In genomic region chr2:58514252-58514651, GRCh38 we compare ENCODE assay signal across 18 cellular contexts.
DNase-seq lines count a peak whose midpoint lies in the region; ATAC-seq lines count a peak whose summit lies in the region.
"Had no signal": no experiment of that assay in that cellular context is flagged by ENCODE, and none has a peak within 500 bp of the region (broad histone marks: within the 10 kb centered on the region; RNA-seq: fewer than 3 reads in every experiment).

No MANE protein-coding gene starts in this region.

- intact Hi-C loops in left colon (cut with DNase I, micrococcal nuclease): no loop called here

- peak; percentile 83 for ATAC-seq in GM18502 (IDR thresholded peaks at IDR 0.05; ENCODE audit: poor library complexity, unreplicated experiment)
- ATAC-seq in GM19452 (IDR thresholded peaks at IDR 0.05; ENCODE audit: unreplicated experiment): peak; percentile 72
- peak; percentile 81 for ATAC-seq in HG02588 (IDR thresholded peaks at IDR 0.05; ENCODE audit: unreplicated experiment)
- peak; percentile 62 for ATAC-seq in HG03354 (IDR thresholded peaks at IDR 0.05; ENCODE audit: poor library complexity, severe bottlenecking, unreplicated experiment)
- no peak for ATAC-seq in left colon
- ATAC-seq: A549, GM23338 had no signal

- DNase-seq in left colon (no peak), ecto neural progenitor cell (ENCODE audit: low spot score) (no peak), T-helper 1 cell (no peak), NCI-H187 treated with DMSO at 0.1 percent for 48 hours (lab: John Stamatoyannopoulos, UW) (no peak)
- DNase-seq: activated B cell treated with CpG ODN at 0.5 μM for 24 hours; caudate nucleus; DMS153; effector CD8-positive, alpha-beta T cell; kidney; NCI-H1436; NCI-H345; retina had no signal
